ENCODE assay signal across 18 cellular contexts in genomic region chr20:19823216-19823615, GRCh38.
"Had no signal": no experiment of that assay in that cellular context is flagged by ENCODE, and none has a peak within 500 bp of the region (broad histone marks: within the 10 kb centered on the region; RNA-seq: fewer than 3 reads in every experiment).

No MANE protein-coding gene starts in this region.

- H3K36me3 ChIP-seq: breast epithelium, prostate gland had no signal

- H3K27me3 Mint-ChIP-seq: dendritic cell treated with granulocyte-macrophage colony-stimulating factor and Interleukin-4, amounts not matched to agents 40 ng/mL and 50 ng/mL, for 4 days; stimulated activated naive B cell treated with anti-CD40 and anti-IgM and Interleukin-4, amounts not matched to agents 10 μg/mL and 1 μg/mL and 100 μg/mL, for 72 hours had no signal

- H3K27ac Mint-ChIP-seq: dendritic cell treated with granulocyte-macrophage colony-stimulating factor and Interleukin-4, amounts not matched to agents 40 ng/mL and 50 ng/mL, for 4 days; stimulated activated naive B cell treated with anti-CD40 and anti-IgM and Interleukin-4, amounts not matched to agents 10 μg/mL and 1 μg/mL and 100 μg/mL, for 72 hours had no signal

- H3K4me3 Mint-ChIP-seq: dendritic cell treated with granulocyte-macrophage colony-stimulating factor and Interleukin-4, amounts not matched to agents 40 ng/mL and 50 ng/mL, for 4 days; nephron progenitor cell; stimulated activated naive B cell treated with anti-CD40 and anti-IgM and Interleukin-4, amounts not matched to agents 10 μg/mL and 1 μg/mL and 100 μg/mL, for 72 hours had no signal

- H3K4me1 ChIP-seq: breast epithelium, prostate gland, sigmoid colon, tibial artery had no signal

- H3K27ac ChIP-seq: prostate gland, tibial artery, VCaP had no signal

- H3K27me3 ChIP-seq: breast epithelium, sigmoid colon, tibial artery had no signal

- H3K9me3 ChIP-seq: prostate gland, sigmoid colon had no signal

- DNase-seq: activated CD4-positive, alpha-beta T cell treated with anti-CD3 and anti-CD28 coated beads for 1 hour; activated CD4-positive, alpha-beta T cell treated with anti-CD3 and anti-CD28 coated beads, Interleukin-2, amount 50 U/mL, for 4 hours; activated naive CD4-positive, alpha-beta T cell; activated T-cell treated with anti-CD3 and anti-CD28 coated beads for 4 hours; anterior cingulate cortex; effector memory CD4-positive, alpha-beta T cell; hypothalamus; kidney; occipital lobe; sigmoid colon; stimulated activated naive B cell treated with anti-CD40 and anti-IgM and Interleukin-4, amounts not matched to agents 10 μg/mL and 1 μg/mL and 100 μg/mL, for 72 hours; T-helper 9 cell; tibial artery had no signal

- H3K36me3 Mint-ChIP-seq: stimulated activated naive B cell treated with anti-CD40 and anti-IgM and Interleukin-4, amounts not matched to agents 10 μg/mL and 1 μg/mL and 100 μg/mL, for 72 hours had no signal

- ATAC-seq: stimulated activated naive B cell treated with anti-CD40 and anti-IgM and Interleukin-4, amounts not matched to agents 10 μg/mL and 1 μg/mL and 100 μg/mL, for 72 hours had no signal

- H3K4me3 ChIP-seq: breast epithelium, prostate gland, sigmoid colon, tibial artery had no signal
